In genomic region chr12:96522283-96522682, GRCh38 we compare ENCODE assay signal across 18 cellular contexts.
"Had no signal": no experiment of that assay in that cellular context is flagged by ENCODE, and none has a peak within 500 bp of the region (broad histone marks: within the 10 kb centered on the region; RNA-seq: fewer than 3 reads in every experiment).

No MANE protein-coding gene starts in this region.

- DNase-seq: activated CD4-positive, alpha-beta T cell treated with anti-CD3 and anti-CD28 coated beads, Interleukin-2, amount 50 U/mL, for 48 hours; activated CD4-positive, CD25-positive, alpha-beta regulatory T cell treated with anti-CD3 and anti-CD28 coated beads, Interleukin-2, amount 50 U/mL, for 72 hours; activated CD8-positive, alpha-beta memory T cell treated with anti-CD3 and anti-CD28 coated beads, Interleukin-2, amount 10 ng/mL, durations not matched to agents 7 days and 5 days; activated effector memory CD4-positive, alpha-beta T cell treated with anti-CD3 and anti-CD28 coated beads, Interleukin-2, amount 50 U/mL, for 16 hours; activated T-cell treated with anti-CD3 and anti-CD28 coated beads, Interleukin-2, amount 50 U/mL, for 24 hours; amniotic stem cell; dermis blood vessel endothelial cell; erythroblast; hypothalamus; islet precursor cell; left lung; mesenchymal stem cell; pancreas; stimulated activated CD4-positive, alpha-beta T cell treated with anti-CD3 and anti-CD28 coated beads, Interleukin-2, amount 100 ng/mL, for 48 hours; upper lobe of right lung had no signal

- H3K36me3 Mint-ChIP-seq: activated naive CD4-positive, alpha-beta T cell treated with anti-CD3 and anti-CD28 coated beads, Interleukin-2, amount 50 U/mL, for 72 hours had no signal

- ATAC-seq: activated CD8-positive, alpha-beta memory T cell treated with anti-CD3 and anti-CD28 coated beads, Interleukin-2, amount 10 ng/mL, durations not matched to agents 7 days and 5 days; activated naive CD4-positive, alpha-beta T cell treated with anti-CD3 and anti-CD28 coated beads, Interleukin-2, amount 50 U/mL, for 72 hours; left lung; pancreas; upper lobe of right lung had no signal

- H3K36me3 ChIP-seq: left lung, pancreas, upper lobe of right lung had no signal

- H3K27ac ChIP-seq: left lung, pancreas, upper lobe of right lung had no signal

- H3K4me3 Mint-ChIP-seq: activated CD8-positive, alpha-beta memory T cell treated with anti-CD3 and anti-CD28 coated beads, Interleukin-2, amount 10 ng/mL, durations not matched to agents 7 days and 5 days; activated T-cell treated with anti-CD3 and anti-CD28 coated beads, Interleukin-2, amount 50 U/mL, for 24 hours; nephron; stimulated activated naive CD8-positive, alpha-beta T cell treated with anti-CD3 and anti-CD28 coated beads, Interleukin-15, Interleukin-2, amounts not matched to agents 100 ng/mL and 50 ng/mL, for 24 hours had no signal

- H3K4me1 Mint-ChIP-seq: nephron had no signal

- H3K4me3 ChIP-seq: left lung, pancreas, upper lobe of right lung had no signal

- H3K27me3 ChIP-seq: left lung, pancreas, upper lobe of right lung had no signal

- H3K27ac Mint-ChIP-seq: activated CD8-positive, alpha-beta memory T cell treated with anti-CD3 and anti-CD28 coated beads, Interleukin-2, amount 10 ng/mL, durations not matched to agents 7 days and 5 days; activated naive CD4-positive, alpha-beta T cell treated with anti-CD3 and anti-CD28 coated beads, Interleukin-2, amount 50 U/mL, for 72 hours; activated T-cell treated with anti-CD3 and anti-CD28 coated beads, Interleukin-2, amount 50 U/mL, for 24 hours; nephron; stimulated activated naive CD8-positive, alpha-beta T cell treated with anti-CD3 and anti-CD28 coated beads, Interleukin-15, Interleukin-2, amounts not matched to agents 100 ng/mL and 50 ng/mL, for 24 hours had no signal

- H3K9me3 Mint-ChIP-seq: activated T-cell treated with anti-CD3 and anti-CD28 coated beads, Interleukin-2, amount 50 U/mL, for 24 hours; nephron; stimulated activated naive CD8-positive, alpha-beta T cell treated with anti-CD3 and anti-CD28 coated beads, Interleukin-15, Interleukin-2, amounts not matched to agents 100 ng/mL and 50 ng/mL, for 24 hours had no signal

- H3K9me3 ChIP-seq: left lung, pancreas, upper lobe of right lung had no signal

- H3K4me1 ChIP-seq: left lung, pancreas, upper lobe of right lung had no signal
